Comparison of ENCODE assay signal across 19 cellular contexts in the genomic region with DNA sequence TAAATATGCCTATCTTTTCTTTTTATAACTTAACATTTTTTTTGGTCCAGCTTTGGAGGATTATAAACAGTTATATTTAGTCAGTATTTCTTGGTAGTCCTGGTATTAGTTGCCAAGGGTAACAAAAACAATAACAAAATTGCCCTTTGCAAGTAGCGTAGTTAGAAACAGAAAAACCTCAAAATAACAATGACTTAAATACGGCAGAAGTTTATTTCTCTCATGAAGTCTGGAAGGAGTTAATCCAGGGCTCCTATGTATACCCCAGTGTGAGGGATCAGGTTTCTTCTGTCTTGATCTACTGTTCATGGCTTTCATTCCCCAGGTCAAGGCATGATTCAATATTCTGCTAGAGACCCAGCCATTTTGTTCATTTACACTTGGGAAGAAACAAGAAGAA. TPM values are rescaled to one million over a fixed set of nuclear protein-coding genes. Genes with fewer than 3 reads are reported as not detected.
DNase-seq lines count a peak whose midpoint lies in the region; ATAC-seq and TF ChIP-seq lines count a peak whose summit lies in the region.
"Had no signal": no experiment of that assay in that cellular context is flagged by ENCODE, and none has a peak within 500 bp of the region (broad histone marks: within the 10 kb centered on the region; RNA-seq: fewer than 3 reads in every experiment).

No MANE protein-coding gene starts in this region.

- peak overlapping the region; percentile 50 for H3K27ac ChIP-seq in rectal smooth muscle tissue (ENCODE audit: low read depth, low read length)
- H3K27ac ChIP-seq: testis, WERI-Rb-1 had no signal

- H3K36me3 ChIP-seq in HAP-1 (replicated peaks), result no peaks in the 10 kb centered on the region
- H3K36me3 ChIP-seq in rectal smooth muscle tissue (ENCODE audit: control insufficient read depth, insufficient read depth, low read length), result no peaks in the 10 kb centered on the region
- H3K36me3 ChIP-seq: right atrium auricular region, WERI-Rb-1 had no signal

- CTCF ChIA-PET in WTC11 (lab: Charles Lee), result interaction anchor here (1.2 kb wide), 1 partner anchor 35 kb away, joined by 3 read pairs; no protein-coding TSS in a partner anchor
- CTCF ChIA-PET in T-cell (lab: Charles Lee), result interaction anchor here in 1 of 2 donors (0.9 kb wide), 1 partner anchor 46 kb away, joined by 6 read pairs; no protein-coding TSS in a partner anchor

- H3K4me1 Mint-ChIP-seq in WTC11, result peaks cover 7% of the 10 kb centered on the region; the same call in 1 of the 2 replicates
- H3K4me1 Mint-ChIP-seq in T-cell, result peaks cover 0 to 5% (median 1%) of the 10 kb centered on the region in 3 donors

- DNase-seq in HAP-1 (ENCODE audit: low spot score in 2 of 2) (peak; percentile 12 to 63), WTC11 (ENCODE audit: low spot score) (no peak), fibroblast of the conjunctiva (ENCODE audit: low read depth) (peak; percentile 16), T-cell (no peak), NCI-H748 (lab: John Stamatoyannopoulos, UW; ENCODE audit: unreplicated experiment) (no peak)
- DNase-seq in activated effector memory CD4-positive, alpha-beta T cell treated with Interleukin-2 at 50 U/mL for 16 hours, result no peak
- DNase-seq: activated CD4-positive, alpha-beta memory T cell treated with anti-CD3 and anti-CD28 coated beads for 36 hours; activated naive CD4-positive, alpha-beta T cell treated with Interleukin-2 at 50 U/mL for 16 hours; activated T-cell treated with anti-CD3 and anti-CD28 coated beads, Interleukin-2, amount 50 U/mL, for 1 hour; anterior cingulate cortex; DND-41; foreskin melanocyte; NCI-H1930; NCI-H510A treated with DMSO at 0.1 percent for 48 hours; SHP77 treated with DMSO at 0.1 percent for 48 hours; testis; WERI-Rb-1 had no signal

- no peak overlapping the region for H3K9ac ChIP-seq in rectal smooth muscle tissue (ENCODE audit: low read length)

- H3K4me3 ChIP-seq in HAP-1 (no peak overlapping the region), rectal smooth muscle tissue (ENCODE audit: low read length) (no peak overlapping the region)
- H3K4me3 ChIP-seq: right atrium auricular region, testis had no signal

- H3K36me3 Mint-ChIP-seq in WTC11 (no peaks in the 10 kb centered on the region), T-cell (no peaks in the 10 kb centered on the region)
- H3K36me3 Mint-ChIP-seq: activated CD4-positive, alpha-beta memory T cell treated with anti-CD3 and anti-CD28 coated beads for 36 hours had no signal

- no peak overlapping the region for H3K4me3 Mint-ChIP-seq in WTC11
- H3K4me3 Mint-ChIP-seq in T-cell, result no peak overlapping the region
- H3K4me3 Mint-ChIP-seq: activated CD4-positive, alpha-beta memory T cell treated with anti-CD3 and anti-CD28 coated beads for 36 hours had no signal

- no peaks in the 10 kb centered on the region for H3K27me3 ChIP-seq in HAP-1 (ENCODE audit: low read depth)
- no peaks in the 10 kb centered on the region for H3K27me3 ChIP-seq in rectal smooth muscle tissue (ENCODE audit: control insufficient read depth, insufficient read depth, low read length)
- H3K27me3 ChIP-seq: right atrium auricular region, testis had no signal

- ATAC-seq in WTC11 (0 out of 2 replicates have a peak, but pooled peaks have one; percentile 32), T-cell (replicated peaks in 1 of 4) (no peak)

- H3K9me3 ChIP-seq in HAP-1, result no peaks in the 10 kb centered on the region
- H3K9me3 ChIP-seq: right atrium auricular region, testis had no signal

- POLR2A ChIA-PET in WTC11 (lab: Charles Lee), result no interaction called here
- POLR2A ChIA-PET in T-cell (lab: Charles Lee), result no interaction called here

- H3K27me3 Mint-ChIP-seq in WTC11 (ENCODE audit: low read depth), result no peaks in the 10 kb centered on the region
- peaks cover 9 to 16% of the 10 kb centered on the region in 2 donors for H3K27me3 Mint-ChIP-seq in T-cell

- in situ Hi-C loops in HAP-1 (cut with MboI; ENCODE audit: low sequenced_read_pairs), result no loop called here

- H3K9me3 Mint-ChIP-seq in WTC11, result peaks cover 4% of the 10 kb centered on the region; the same call in 1 of the 2 replicates
- no peaks in the 10 kb centered on the region for H3K9me3 Mint-ChIP-seq in T-cell
- H3K9me3 Mint-ChIP-seq: activated CD4-positive, alpha-beta memory T cell treated with anti-CD3 and anti-CD28 coated beads for 36 hours had no signal

- H3K4me1 ChIP-seq in HAP-1 (peaks cover 15% of the 10 kb centered on the region), rectal smooth muscle tissue (ENCODE audit: control insufficient read depth, insufficient read depth, low read length) (peaks cover 5% of the 10 kb centered on the region)

- no peak for TF ChIP-seq CTCF in WTC11 (IDR thresholded peaks at IDR 0.05)

- H3K27ac Mint-ChIP-seq in WTC11 (no peak overlapping the region), T-cell (no peak overlapping the region)
- H3K27ac Mint-ChIP-seq: activated CD4-positive, alpha-beta memory T cell treated with anti-CD3 and anti-CD28 coated beads for 36 hours had no signal

TF ChIP-seq in WTC11, 78 proteins besides CTCF, POLR2A, EP300 and RAD21:
- TF ChIP-seq ZNF396 (CRISPR knock-in tag; IDR thresholded peaks at IDR 0.05; ENCODE audit: borderline replicate concordance) (no peak), CREM (CRISPR knock-in tag; IDR thresholded peaks at IDR 0.05) (no peak), ZNF219 (CRISPR knock-in tag; IDR thresholded peaks at IDR 0.05; ENCODE audit: borderline replicate concordance) (no peak), TP53 (CRISPR knock-in tag; IDR thresholded peaks at IDR 0.05) (no peak), NR3C1 (CRISPR knock-in tag; conservative IDR thresholded peaks at IDR 0.05; ENCODE audit: low read depth) (no peak), SMAD3 (CRISPR knock-in tag; IDR thresholded peaks at IDR 0.05; ENCODE audit: borderline replicate concordance) (no peak), ZNF232 (CRISPR knock-in tag; IDR thresholded peaks at IDR 0.05) (no peak), ZNF138 (CRISPR knock-in tag; conservative IDR thresholded peaks at IDR 0.05) (no peak), ATF1 (CRISPR knock-in tag; IDR thresholded peaks at IDR 0.05) (no peak)
- TF ChIP-seq, protein P1, sequence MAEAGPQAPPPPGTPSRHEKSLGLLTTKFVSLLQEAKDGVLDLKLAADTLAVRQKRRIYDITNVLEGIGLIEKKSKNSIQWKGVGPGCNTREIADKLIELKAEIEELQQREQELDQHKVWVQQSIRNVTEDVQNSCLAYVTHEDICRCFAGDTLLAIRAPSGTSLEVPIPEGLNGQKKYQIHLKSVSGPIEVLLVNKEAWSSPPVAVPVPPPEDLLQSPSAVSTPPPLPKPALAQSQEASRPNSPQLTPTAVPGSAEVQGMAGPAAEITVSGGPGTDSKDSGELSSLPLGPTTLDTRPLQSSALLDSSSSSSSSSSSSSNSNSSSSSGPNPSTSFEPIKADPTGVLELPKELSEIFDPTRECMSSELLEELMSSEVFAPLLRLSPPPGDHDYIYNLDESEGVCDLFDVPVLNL (CRISPR knock-in tag; IDR thresholded peaks at IDR 0.05; ENCODE audit: borderline replicate concordance, low read depth), result no peak
- TF ChIP-seq, protein P2, sequence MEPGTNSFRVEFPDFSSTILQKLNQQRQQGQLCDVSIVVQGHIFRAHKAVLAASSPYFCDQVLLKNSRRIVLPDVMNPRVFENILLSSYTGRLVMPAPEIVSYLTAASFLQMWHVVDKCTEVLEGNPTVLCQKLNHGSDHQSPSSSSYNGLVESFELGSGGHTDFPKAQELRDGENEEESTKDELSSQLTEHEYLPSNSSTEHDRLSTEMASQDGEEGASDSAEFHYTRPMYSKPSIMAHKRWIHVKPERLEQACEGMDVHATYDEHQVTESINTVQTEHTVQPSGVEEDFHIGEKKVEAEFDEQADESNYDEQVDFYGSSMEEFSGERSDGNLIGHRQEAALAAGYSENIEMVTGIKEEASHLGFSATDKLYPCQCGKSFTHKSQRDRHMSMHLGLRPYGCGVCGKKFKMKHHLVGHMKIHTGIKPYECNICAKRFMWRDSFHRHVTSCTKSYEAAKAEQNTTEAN (CRISPR knock-in tag; IDR thresholded peaks at IDR 0.05), result no peak
- TF ChIP-seq, protein P3, sequence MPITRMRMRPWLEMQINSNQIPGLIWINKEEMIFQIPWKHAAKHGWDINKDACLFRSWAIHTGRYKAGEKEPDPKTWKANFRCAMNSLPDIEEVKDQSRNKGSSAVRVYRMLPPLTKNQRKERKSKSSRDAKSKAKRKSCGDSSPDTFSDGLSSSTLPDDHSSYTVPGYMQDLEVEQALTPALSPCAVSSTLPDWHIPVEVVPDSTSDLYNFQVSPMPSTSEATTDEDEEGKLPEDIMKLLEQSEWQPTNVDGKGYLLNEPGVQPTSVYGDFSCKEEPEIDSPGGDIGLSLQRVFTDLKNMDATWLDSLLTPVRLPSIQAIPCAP (CRISPR knock-in tag; IDR thresholded peaks at IDR 0.05), result no peak
- TF ChIP-seq, protein P4, sequence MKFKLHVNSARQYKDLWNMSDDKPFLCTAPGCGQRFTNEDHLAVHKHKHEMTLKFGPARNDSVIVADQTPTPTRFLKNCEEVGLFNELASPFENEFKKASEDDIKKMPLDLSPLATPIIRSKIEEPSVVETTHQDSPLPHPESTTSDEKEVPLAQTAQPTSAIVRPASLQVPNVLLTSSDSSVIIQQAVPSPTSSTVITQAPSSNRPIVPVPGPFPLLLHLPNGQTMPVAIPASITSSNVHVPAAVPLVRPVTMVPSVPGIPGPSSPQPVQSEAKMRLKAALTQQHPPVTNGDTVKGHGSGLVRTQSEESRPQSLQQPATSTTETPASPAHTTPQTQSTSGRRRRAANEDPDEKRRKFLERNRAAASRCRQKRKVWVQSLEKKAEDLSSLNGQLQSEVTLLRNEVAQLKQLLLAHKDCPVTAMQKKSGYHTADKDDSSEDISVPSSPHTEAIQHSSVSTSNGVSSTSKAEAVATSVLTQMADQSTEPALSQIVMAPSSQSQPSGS (CRISPR knock-in tag; IDR thresholded peaks at IDR 0.05; ENCODE audit: borderline replicate concordance, low read depth), result no peak

RNA-seq across cellular contexts. Expression of a gene that starts 14.2 kb away (rescaled TPM):
- 0.09 to 0.16 TPM (median 0.14 TPM) in 3 replicates for total RNA-seq in WTC11 (2021)
- under 1 TPM in 4 of 5 donors, not detected in 1; 0.07 to 0.18 (median 0.11) TPM for total RNA-seq in T-cell

Comparison
In these comparisons a context has a peak if more than half of its experiments do, and no peak if none do; other contexts are left out.
1. DNase-seq: peak in HAP-1 (2 of 2) and fibroblast of the conjunctiva (single experiment); none in WTC11 (single experiment), activated effector memory CD4-positive, alpha-beta T cell treated with Interleukin-2 at 50 U/mL for 16 hours (single experiment), T-cell (0 of 34) and NCI-H748 (single experiment).